Comparison of ENCODE assay signal across 14 cellular contexts in the genomic region with DNA sequence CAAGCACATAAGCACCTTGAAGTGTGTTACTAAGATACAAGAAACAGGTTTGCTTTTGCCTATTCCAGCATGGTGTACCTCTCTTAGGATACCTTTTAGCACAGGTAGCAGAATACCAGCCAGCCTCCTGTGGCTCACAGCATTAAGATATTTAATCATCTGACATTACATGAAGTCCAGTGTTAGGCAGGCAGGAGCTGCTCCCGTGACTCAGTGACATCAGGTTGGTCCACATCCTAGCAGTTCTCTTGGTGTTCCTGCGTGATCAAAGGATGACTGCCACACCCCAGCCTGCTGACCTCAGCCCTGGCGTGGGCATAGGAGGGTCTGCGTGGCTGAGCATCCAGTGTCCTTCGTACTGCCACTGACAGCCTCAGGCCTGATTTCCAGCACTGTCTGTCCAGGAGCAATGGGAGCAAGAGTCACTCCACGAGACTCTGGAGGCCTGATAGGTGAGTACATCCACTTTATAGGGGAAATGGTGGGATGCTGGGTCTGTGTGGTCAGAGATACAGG. TPM values are rescaled to one million over a fixed set of nuclear protein-coding genes. Genes with fewer than 3 reads are reported as not detected.
DNase-seq lines count a peak whose midpoint lies in the region; ATAC-seq, FAIRE-seq and TF ChIP-seq lines count a peak whose summit lies in the region.
"Had no signal": no experiment of that assay in that cellular context is flagged by ENCODE, and none has a peak within 500 bp of the region (broad histone marks: within the 10 kb centered on the region; RNA-seq: fewer than 3 reads in every experiment).

No MANE protein-coding gene starts in this region.

- TF ChIP-seq POLR2A in GM12878 (IDR thresholded peaks at IDR 0.05; ENCODE audit: low read depth, low read length): peak; percentile 56

- H3K27me3 Mint-ChIP-seq in CD4-positive, CD25-positive, alpha-beta regulatory T cell: no peaks in the 10 kb centered on the region

- peaks cover 10 to 29% (median 12%) of the 10 kb centered on the region in 4 donors for H3K4me1 Mint-ChIP-seq in CD4-positive, CD25-positive, alpha-beta regulatory T cell

- H3K79me2 ChIP-seq in DND-41 (ENCODE audit: insufficient read depth, low read length): peaks cover 48% of the 10 kb centered on the region
- peaks cover 34% of the 10 kb centered on the region for H3K79me2 ChIP-seq in GM12878 (ENCODE audit: control insufficient read depth, insufficient read depth, low read length)

- H3K36me3 Mint-ChIP-seq in CD4-positive, CD25-positive, alpha-beta regulatory T cell: peaks cover 6% of the 10 kb centered on the region

- BruUV-seq in GM12878 (replicated peaks; lab: Mats Ljungman, UMichigan): no TSS peak

- 89% methylated on average over 6 of the region's 6 CpGs for WGBS in GM12878 (ENCODE audit: insufficient coverage, insufficient replicate concordance, low lambda C conversion rate, missing lambda C conversion rate)

- intact Hi-C loops in GM12878 (cut with micrococcal nuclease; ENCODE audit: unreplicated experiment): no loop called here

- RAD21 ChIA-PET in GM12878 (lab: Charles Lee; ENCODE audit: unreplicated experiment): no interaction called here

- POLR2A ChIA-PET in GM12878 (lab: Charles Lee): interaction anchor here (0.7 kb wide), 1 partner anchor 1125 kb away, joined by 4 read pairs; no protein-coding TSS in a partner anchor

- H3K9me3 Mint-ChIP-seq in CD4-positive, CD25-positive, alpha-beta regulatory T cell: no peaks in the 10 kb centered on the region
- H3K9me3 Mint-ChIP-seq: CD8-positive, alpha-beta T cell had no signal

- H3K27me3 ChIP-seq in CD4-positive, CD25-positive, alpha-beta regulatory T cell (ENCODE audit: control insufficient read depth, insufficient read depth, low read length): no peaks in the 10 kb centered on the region
- H3K27me3 ChIP-seq in DND-41 (ENCODE audit: insufficient read depth, low read length, poor library complexity): no peaks in the 10 kb centered on the region
- H3K27me3 ChIP-seq in GM12878 (replicated peaks in 1 of 2; ENCODE audit: control insufficient read depth in 2 of 2, insufficient read depth in 2 of 2, low read length in 1 of 2): no peaks in the 10 kb centered on the region

- no peak for TF ChIP-seq RAD21 in GM12878 (IDR thresholded peaks at IDR 0.05; ENCODE audit: insufficient read depth, low read depth, low read length)

- peak overlapping the region in 1 of 4 donors; percentile 85 for H3K4me3 Mint-ChIP-seq in CD4-positive, CD25-positive, alpha-beta regulatory T cell
- H3K4me3 Mint-ChIP-seq: CD8-positive, alpha-beta T cell; H9 had no signal

- peak overlapping the region in 2 of 3 donors; percentile 25 to 26 for H3K27ac Mint-ChIP-seq in CD4-positive, CD25-positive, alpha-beta regulatory T cell
- H3K27ac Mint-ChIP-seq: CD8-positive, alpha-beta T cell had no signal

- peaks cover 4% of the 10 kb centered on the region; the same call in 1 of the 2 replicates for H4K20me1 ChIP-seq in DND-41 (ENCODE audit: insufficient read depth, low read length)
- H4K20me1 ChIP-seq in GM12878 (ENCODE audit: control insufficient read depth, insufficient read depth): no peaks in the 10 kb centered on the region

- SMC1A ChIA-PET in GM12878 (lab: Charles Lee; ENCODE audit: uncharacterized antibody, unreplicated experiment): no interaction called here

- H2AFZ ChIP-seq in DND-41 (ENCODE audit: low read depth, low read length) (no peak overlapping the region), GM12878 (ENCODE audit: control insufficient read depth, low read depth, low read length) (no peak overlapping the region)

- FAIRE-seq in GM12878 (lab: Jason Lieb, UNC): no peak

- no peak for ATAC-seq in CD4-positive, CD25-positive, alpha-beta regulatory T cell (ENCODE audit: low read depth in 2 of 2)
- no peak for ATAC-seq in DND-41 (ENCODE audit: insufficient read depth, low read depth)
- no peak for ATAC-seq in GM12878
- ATAC-seq in HG02763 (IDR thresholded peaks at IDR 0.05; ENCODE audit: unreplicated experiment): no peak
- ATAC-seq: CD8-positive, alpha-beta T cell; SK-N-SH treated with all-trans-retinoic acid at 6 μM for 48 hours had no signal

- H3K9ac ChIP-seq in DND-41 (ENCODE audit: low read depth, low read length) (no peak overlapping the region), GM12878 (ENCODE audit: control insufficient read depth, insufficient read depth, low read length) (no peak overlapping the region)

- TF ChIP-seq EP300 in GM12878 (IDR thresholded peaks at IDR 0.05; ENCODE audit: borderline replicate concordance in 1 of 2, control insufficient read depth in 1 of 2, low read depth in 2 of 2, low read length in 2 of 2): no peak

- H3K9me3 ChIP-seq in CD4-positive, CD25-positive, alpha-beta regulatory T cell (ENCODE audit: control insufficient read depth in 2 of 2, low read length in 2 of 2): no peaks in the 10 kb centered on the region
- no peaks in the 10 kb centered on the region for H3K9me3 ChIP-seq in DND-41 (ENCODE audit: insufficient read depth, low read length, severe bottlenecking)
- no peaks in the 10 kb centered on the region for H3K9me3 ChIP-seq in GM12878 (replicated peaks; ENCODE audit: control insufficient read depth, insufficient read depth, low read length)

- DNase-seq in CD4-positive, CD25-positive, alpha-beta regulatory T cell: no peak
- DNase-seq in DND-41 (no peak), GM12878 (ENCODE audit: low read depth, low spot score) (no peak)
- no peak for DNase-seq in stimulated activated CD4-positive, alpha-beta T cell treated with anti-CD3 and anti-CD28 coated beads, Interleukin-4, amount 100 ng/mL, for 24 hours
- DNase-seq: CD8-positive, alpha-beta T cell; H9; NCI-H1417 treated with DMSO at 0.1 percent for 48 hours; NCI-H1930; NCI-H2171; NCI-H446 treated with DMSO at 0.1 percent for 48 hours; NK-92 treated with Interleukin-12 subunit alpha and Interleukin-12 subunit beta, amount 100 ng/mL, for 24 hours; SHP77 treated with DMSO at 0.1 percent for 48 hours had no signal

- CTCF ChIA-PET in GM12878 (lab: Yijun Ruan, JAX): no interaction called here

- in situ Hi-C loops in GM12878 (cut with MboI): no loop called here

- H3K4me1 ChIP-seq in CD4-positive, CD25-positive, alpha-beta regulatory T cell (ENCODE audit: control insufficient read depth, insufficient read depth, low read length, poor library complexity, severe bottlenecking): peaks cover 25% of the 10 kb centered on the region
- H3K4me1 ChIP-seq in DND-41 (ENCODE audit: insufficient read depth, low read length) (peaks cover 33% of the 10 kb centered on the region), GM12878 (ENCODE audit: control insufficient read depth, insufficient read depth, low read length) (peaks cover 7% of the 10 kb centered on the region; the same call in 1 of the 2 replicates)

- H3K4me3 ChIP-seq in CD4-positive, CD25-positive, alpha-beta regulatory T cell (ENCODE audit: low read depth, low read length): no peak overlapping the region
- H3K4me3 ChIP-seq in DND-41 (ENCODE audit: low read depth in 1 of 2, low read length in 2 of 2) (no peak overlapping the region), GM12878 (no peak overlapping the region)

- no peak for TF ChIP-seq CTCF in DND-41 (IDR thresholded peaks at IDR 0.05; ENCODE audit: borderline replicate concordance, extremely low read depth, low read length, poor library complexity, severe bottlenecking)
- TF ChIP-seq CTCF in GM12878 (IDR thresholded peaks at IDR 0.05 in 2 of 3, conservative IDR thresholded peaks at IDR 0.05 in 1 of 3; ENCODE audit: control insufficient read depth in 2 of 3, extremely low read depth in 1 of 3, insufficient read depth in 1 of 3, low read depth in 3 of 3, low read length in 3 of 3): no peak

- H3K36me3 ChIP-seq in CD4-positive, CD25-positive, alpha-beta regulatory T cell (ENCODE audit: control insufficient read depth, insufficient read depth, low read length): peaks cover 14% of the 10 kb centered on the region
- H3K36me3 ChIP-seq in DND-41 (ENCODE audit: insufficient read depth, low read length) (peaks cover 57% of the 10 kb centered on the region), GM12878 (ENCODE audit: control insufficient read depth in 2 of 2, insufficient read depth in 2 of 2, low read length in 1 of 2) (peaks cover 0 to 6% of the 10 kb centered on the region in 2 experiments; a peak in 3 of 4 replicates)

- no peak overlapping the region for H3K27ac ChIP-seq in CD4-positive, CD25-positive, alpha-beta regulatory T cell (ENCODE audit: insufficient read depth, low read length, poor library complexity, severe bottlenecking)
- no peak overlapping the region for H3K27ac ChIP-seq in DND-41 (ENCODE audit: low read length)
- no peak overlapping the region for H3K27ac ChIP-seq in GM12878 (ENCODE audit: control insufficient read depth, insufficient read depth)

- peak overlapping the region; percentile 38; the same call in 1 of the 2 replicates for H3K4me2 ChIP-seq in DND-41 (ENCODE audit: insufficient read depth, low read length)
- H3K4me2 ChIP-seq in GM12878 (ENCODE audit: control insufficient read depth, insufficient read depth): no peak overlapping the region

RNA-seq across cellular contexts. Expression of a gene that starts 3.6 kb away (rescaled TPM):
- 13.1 TPM for total RNA-seq in CD4-positive, CD25-positive, alpha-beta regulatory T cell
- 10 to 100 TPM; 32.2 to 45.6 (median 39.9) TPM for polyA plus RNA-seq in CD4-positive, CD25-positive, alpha-beta regulatory T cell
- 39.4 and 41.5 TPM in 2 replicates for total RNA-seq in GM12878 (2013; cell fraction: nucleolus; rRNA removed)
- total RNA-seq in GM12878 (2014; rRNA removed) (75.7 and 80.5 TPM in 2 replicates), GM12878 (2014; rRNA removed; fragmentation: Illumina TruSeq; extraction: Trizol) (40.7 and 43.5 TPM in 2 replicates), GM12878 (2021) (80.5 and 82.4 TPM in 2 replicates)
- 17.2 TPM for polyA plus RNA-seq in GM12878 (2011; ENCODE audit: low read depth)
- polyA plus RNA-seq in GM12878 (2011; rRNA removed) (42.8 and 54.3 TPM in 2 replicates), GM12878 (2014; fragmentation: Illumina TruSeq; extraction: Trizol) (13.1 and 33.4 TPM in 2 replicates), GM12878 (2014; fragmentation: Nextera tagmentation; extraction: Ambion mirVana) (10 to 100 TPM in 1 of 2 experiments, 1 to 10 TPM in 1; 7.0 to 20.5 TPM), GM12878 (2014; rRNA removed) (64.4 and 72.1 TPM in 2 replicates), GM12878 (2016; fragmentation: Nextera tagmentation; extraction: Ambion mirVana) (100 to 1,000 TPM; 220 TPM)
- polyA plus RNA-seq in GM12878 (2011; cell fraction: cytosol; rRNA removed): 74.4 and 85.1 TPM in 2 replicates
- polyA plus RNA-seq in GM12878 (2011; cell fraction: nucleus; rRNA removed): 60.3 and 64.3 TPM in 2 replicates
- 30.3 and 35.9 TPM in 2 replicates for polyA plus RNA-seq in GM12878 (2012)
- polyA minus RNA-seq in GM12878 (2011; rRNA and poly(A)+ RNA removed): 14.6 and 20.0 TPM in 2 replicates
- polyA minus RNA-seq in GM12878 (2011; cell fraction: cytosol; rRNA and poly(A)+ RNA removed): 12.0 and 17.3 TPM in 2 replicates
- 10.8 and 17.8 TPM in 2 replicates for polyA minus RNA-seq in GM12878 (2011; cell fraction: nucleus; rRNA and poly(A)+ RNA removed)

RNA-seq across cellular contexts. Expression of a gene that starts 11.6 kb away (rescaled TPM):
- total RNA-seq in CD4-positive, CD25-positive, alpha-beta regulatory T cell: 64.8 TPM
- polyA plus RNA-seq in CD4-positive, CD25-positive, alpha-beta regulatory T cell: 10 to 100 TPM; 16.7 to 27.3 (median 19.1) TPM
- total RNA-seq in GM12878 (2013; cell fraction: nucleolus; rRNA removed): 64.2 and 75.2 TPM in 2 replicates
- total RNA-seq in GM12878 (2014; rRNA removed) (30.2 and 35.6 TPM in 2 replicates), GM12878 (2014; rRNA removed; fragmentation: Illumina TruSeq; extraction: Trizol) (29.5 and 29.8 TPM in 2 replicates), GM12878 (2021) (27.2 and 34.6 TPM in 2 replicates)
- polyA plus RNA-seq in GM12878 (2011; ENCODE audit: low read depth): 10.8 TPM
- polyA plus RNA-seq in GM12878 (2011; rRNA removed) (31.4 and 34.9 TPM in 2 replicates), GM12878 (2014; fragmentation: Illumina TruSeq; extraction: Trizol) (24.6 TPM in 2 replicates), GM12878 (2014; fragmentation: Nextera tagmentation; extraction: Ambion mirVana) (10 to 100 TPM in 1 of 2 experiments, 1 to 10 TPM in 1; 10.0 to 13.2 TPM), GM12878 (2014; rRNA removed) (46.1 and 60.1 TPM in 2 replicates), GM12878 (2016; fragmentation: Nextera tagmentation; extraction: Ambion mirVana) (10 to 100 TPM; 16.9 to 19.3 TPM)
- 36.6 and 49.2 TPM in 2 replicates for polyA plus RNA-seq in GM12878 (2011; cell fraction: cytosol; rRNA removed)
- polyA plus RNA-seq in GM12878 (2011; cell fraction: nucleus; rRNA removed): 78.3 and 86.2 TPM in 2 replicates
- 20.3 and 30.8 TPM in 2 replicates for polyA plus RNA-seq in GM12878 (2012)
- 25.3 and 35.7 TPM in 2 replicates for polyA minus RNA-seq in GM12878 (2011; rRNA and poly(A)+ RNA removed)
- polyA minus RNA-seq in GM12878 (2011; cell fraction: cytosol; rRNA and poly(A)+ RNA removed): 9.9 and 14.3 TPM in 2 replicates
- 12.8 and 32.6 TPM in 2 replicates for polyA minus RNA-seq in GM12878 (2011; cell fraction: nucleus; rRNA and poly(A)+ RNA removed)

RNA-seq across cellular contexts. Expression of a gene that starts 44.2 kb away (rescaled TPM):
- 38.4 TPM for total RNA-seq in CD4-positive, CD25-positive, alpha-beta regulatory T cell
- 1 to 10 TPM in 3 of 4 donors, under 1 TPM in 1; 0.73 to 3.7 (median 3.0) TPM for polyA plus RNA-seq in CD4-positive, CD25-positive, alpha-beta regulatory T cell
- 34.2 and 36.3 TPM in 2 replicates for total RNA-seq in GM12878 (2013; cell fraction: nucleolus; rRNA removed)
- 19.1 and 22.6 TPM in 2 replicates for total RNA-seq in GM12878 (2014; rRNA removed)
- 6.3 and 8.2 TPM in 2 replicates for total RNA-seq in GM12878 (2014; rRNA removed; fragmentation: Illumina TruSeq; extraction: Trizol)
- total RNA-seq in GM12878 (2021): 27.4 and 31.8 TPM in 2 replicates
- polyA plus RNA-seq in GM12878 (2011; ENCODE audit: low read depth): 10.5 TPM
- polyA plus RNA-seq in GM12878 (2011; rRNA removed): 6.0 and 8.6 TPM in 2 replicates
- polyA plus RNA-seq in GM12878 (2011; cell fraction: cytosol; rRNA removed): 7.2 and 15.3 TPM in 2 replicates
- 136 and 139 TPM in 2 replicates for polyA plus RNA-seq in GM12878 (2011; cell fraction: nucleus; rRNA removed)
- polyA plus RNA-seq in GM12878 (2012): 32.6 and 34.8 TPM in 2 replicates
- polyA plus RNA-seq in GM12878 (2014; fragmentation: Illumina TruSeq; extraction: Trizol): 1.7 and 5.2 TPM in 2 replicates
- polyA plus RNA-seq in GM12878 (2014; fragmentation: Nextera tagmentation; extraction: Ambion mirVana): 1 to 10 TPM in 1 of 2 experiments, under 1 TPM in 1; 0.52 to 1.1 TPM
- polyA plus RNA-seq in GM12878 (2014; rRNA removed): 32.1 and 39.5 TPM in 2 replicates
- polyA plus RNA-seq in GM12878 (2016; fragmentation: Nextera tagmentation; extraction: Ambion mirVana): 10 to 100 TPM; 13.5 to 14.4 TPM
- polyA minus RNA-seq in GM12878 (2011; rRNA and poly(A)+ RNA removed): 6.9 and 17.4 TPM in 2 replicates
- polyA minus RNA-seq in GM12878 (2011; cell fraction: cytosol; rRNA and poly(A)+ RNA removed): 3.7 and 6.8 TPM in 2 replicates
- polyA minus RNA-seq in GM12878 (2011; cell fraction: nucleus; rRNA and poly(A)+ RNA removed): 12.5 and 18.6 TPM in 2 replicates

RNA-seq across cellular contexts. Expression of a gene that starts 52.8 kb away (rescaled TPM):
- 158 TPM for total RNA-seq in CD4-positive, CD25-positive, alpha-beta regulatory T cell
- 10 to 100 TPM; 43.7 to 59.6 (median 56.2) TPM for polyA plus RNA-seq in CD4-positive, CD25-positive, alpha-beta regulatory T cell
- total RNA-seq in GM12878 (2013; cell fraction: nucleolus; rRNA removed): 143 and 171 TPM in 2 replicates
- 59.6 and 76.2 TPM in 2 replicates for total RNA-seq in GM12878 (2014; rRNA removed)
- total RNA-seq in GM12878 (2014; rRNA removed; fragmentation: Illumina TruSeq; extraction: Trizol): 29.2 and 36.7 TPM in 2 replicates
- total RNA-seq in GM12878 (2021): 61.0 and 69.2 TPM in 2 replicates
- polyA plus RNA-seq in GM12878 (2011; ENCODE audit: low read depth): 34.4 TPM
- 45.8 and 84.1 TPM in 2 replicates for polyA plus RNA-seq in GM12878 (2011; rRNA removed)
- 77.3 and 96.6 TPM in 2 replicates for polyA plus RNA-seq in GM12878 (2011; cell fraction: cytosol; rRNA removed)
- polyA plus RNA-seq in GM12878 (2011; cell fraction: nucleus; rRNA removed): 512 and 516 TPM in 2 replicates
- 52.9 and 59.3 TPM in 2 replicates for polyA plus RNA-seq in GM12878 (2012)
- 35.9 and 60.7 TPM in 2 replicates for polyA plus RNA-seq in GM12878 (2014; fragmentation: Illumina TruSeq; extraction: Trizol)
- 1 to 10 TPM; 5.8 to 9.3 TPM for polyA plus RNA-seq in GM12878 (2014; fragmentation: Nextera tagmentation; extraction: Ambion mirVana)
- polyA plus RNA-seq in GM12878 (2014; rRNA removed): 70.7 and 75.3 TPM in 2 replicates
- polyA plus RNA-seq in GM12878 (2016; fragmentation: Nextera tagmentation; extraction: Ambion mirVana): 10 to 100 TPM; 73.2 to 76.1 TPM
- polyA minus RNA-seq in GM12878 (2011; rRNA and poly(A)+ RNA removed): 71.2 and 80.3 TPM in 2 replicates
- 28.2 and 28.9 TPM in 2 replicates for polyA minus RNA-seq in GM12878 (2011; cell fraction: cytosol; rRNA and poly(A)+ RNA removed)
- 68.9 and 96.3 TPM in 2 replicates for polyA minus RNA-seq in GM12878 (2011; cell fraction: nucleus; rRNA and poly(A)+ RNA removed)

RNA-seq across cellular contexts. Expression of a gene that starts 53.3 kb away (rescaled TPM):
- total RNA-seq in CD4-positive, CD25-positive, alpha-beta regulatory T cell: 47.8 TPM
- polyA plus RNA-seq in CD4-positive, CD25-positive, alpha-beta regulatory T cell: 10 to 100 TPM; 37.5 to 42.8 (median 39.6) TPM
- total RNA-seq in GM12878 (2013; cell fraction: nucleolus; rRNA removed): 27.7 and 29.9 TPM in 2 replicates
- 54.1 and 67.7 TPM in 2 replicates for total RNA-seq in GM12878 (2014; rRNA removed)
- total RNA-seq in GM12878 (2014; rRNA removed; fragmentation: Illumina TruSeq; extraction: Trizol): 33.4 and 40.5 TPM in 2 replicates
- total RNA-seq in GM12878 (2021): 54.5 and 55.0 TPM in 2 replicates
- polyA plus RNA-seq in GM12878 (2011; ENCODE audit: low read depth): 24.1 TPM
- polyA plus RNA-seq in GM12878 (2011; rRNA removed): 12.2 and 31.2 TPM in 2 replicates
- 42.6 and 55.7 TPM in 2 replicates for polyA plus RNA-seq in GM12878 (2011; cell fraction: cytosol; rRNA removed)
- polyA plus RNA-seq in GM12878 (2011; cell fraction: nucleus; rRNA removed): 29.3 and 37.3 TPM in 2 replicates
- polyA plus RNA-seq in GM12878 (2012): 33.3 and 37.8 TPM in 2 replicates
- polyA plus RNA-seq in GM12878 (2014; fragmentation: Illumina TruSeq; extraction: Trizol): 5.8 and 32.0 TPM in 2 replicates
- 10 to 100 TPM; 12.9 to 22.7 TPM for polyA plus RNA-seq in GM12878 (2014; fragmentation: Nextera tagmentation; extraction: Ambion mirVana)
- polyA plus RNA-seq in GM12878 (2014; rRNA removed): 63.6 and 68.8 TPM in 2 replicates
- 10 to 100 TPM; 48.5 to 49.3 TPM for polyA plus RNA-seq in GM12878 (2016; fragmentation: Nextera tagmentation; extraction: Ambion mirVana)
- polyA minus RNA-seq in GM12878 (2011; rRNA and poly(A)+ RNA removed): 32.8 and 41.6 TPM in 2 replicates
- 20.6 and 22.6 TPM in 2 replicates for polyA minus RNA-seq in GM12878 (2011; cell fraction: cytosol; rRNA and poly(A)+ RNA removed)
- 8.9 and 17.8 TPM in 2 replicates for polyA minus RNA-seq in GM12878 (2011; cell fraction: nucleus; rRNA and poly(A)+ RNA removed)
